In genomic region chr14:104826197-104826857, GRCh38 we compare ENCODE assay signal across 8 cellular contexts. TPM values are rescaled to one million over a fixed set of nuclear protein-coding genes. Genes with fewer than 3 reads are reported as not detected.
DNase-seq lines count a peak whose midpoint lies in the region; ATAC-seq and TF ChIP-seq lines count a peak whose summit lies in the region.

No MANE protein-coding gene starts in this region.

- TF ChIP-seq CTCF in A673 (conservative IDR thresholded peaks at IDR 0.05; ENCODE audit: low read depth, low read length): peak; percentile 56

- 2% methylated on average over 25 of the region's 54 CpGs for WGBS in mesenchymal stem cell

- BruUV-seq in A673 (replicated peaks; lab: Mats Ljungman, UMichigan): no TSS peak

- no peaks in the 10 kb centered on the region for H3K9me3 Mint-ChIP-seq in activated CD8-positive, alpha-beta T cell treated with anti-CD3 and anti-CD28 coated beads, Interleukin-2, amount 10 ng/mL, durations not matched to agents 7 days and 5 days (ENCODE audit: insufficient read depth)

- H2BK12ac ChIP-seq in mesenchymal stem cell (ENCODE audit: low read length in 2 of 2): peak overlapping the region in 1 of 2 experiments; percentile 15

- peak; percentile 73 for ATAC-seq in GM18861 (IDR thresholded peaks at IDR 0.05; ENCODE audit: unreplicated experiment)
- peak; percentile 74 for ATAC-seq in HG03520 (IDR thresholded peaks at IDR 0.05; ENCODE audit: unreplicated experiment)
- peak; percentile 92 for ATAC-seq in activated CD8-positive, alpha-beta T cell treated with anti-CD3 and anti-CD28 coated beads, Interleukin-2, amount 10 ng/mL, durations not matched to agents 7 days and 5 days

- POLR2A ChIA-PET in A673 (lab: Charles Lee; ENCODE audit: low non-redundant PET): no interaction called here
- POLR2A ChIA-PET in activated CD8-positive, alpha-beta T cell treated with anti-CD3 and anti-CD28 coated beads, Interleukin-2, amount 10 ng/mL, durations not matched to agents 7 days and 5 days (lab: Charles Lee): interaction anchor here (0.6 to 1.8 kb wide), 3 partner anchors 25 to 57 kb away, joined by 3 to 8 read pairs (median 4); partner anchors contain the start of gene ZBTB42

- H2BK120ac ChIP-seq in mesenchymal stem cell (ENCODE audit: low read depth, low read length): no peak overlapping the region

- H2BK15ac ChIP-seq in mesenchymal stem cell (ENCODE audit: low read depth, poor library complexity, severe bottlenecking): peak overlapping the region; percentile 65

- H3K4me1 ChIP-seq in A673 (ENCODE audit: insufficient read depth, low read length, poor library complexity, severe bottlenecking): peaks cover 7% of the 10 kb centered on the region
- H3K4me1 ChIP-seq in mesenchymal stem cell (ENCODE audit: control insufficient read depth, insufficient read depth, low read depth, low read length): peaks cover 21% of the 10 kb centered on the region

- H3K79me1 ChIP-seq in mesenchymal stem cell (replicated peaks; ENCODE audit: low read length, poor library complexity, severe bottlenecking): peaks cover 2% of the 10 kb centered on the region

- H2AFZ ChIP-seq in mesenchymal stem cell (ENCODE audit: low read depth, low read length): peak overlapping the region; percentile 80

- H3K4me2 ChIP-seq in mesenchymal stem cell (ENCODE audit: low read length, poor library complexity, severe bottlenecking): peak overlapping the region; percentile 97

- peak overlapping the region in 1 of 2 experiments; percentile 83 for H3K18ac ChIP-seq in mesenchymal stem cell (ENCODE audit: low read depth in 1 of 2, low read length in 2 of 2)

- intact Hi-C loops in A673 (cut with micrococcal nuclease; ENCODE audit: unreplicated experiment): loop anchor here (2.0 kb wide), 1 partner anchor 58 kb away; no protein-coding TSS in a partner anchor

- H3K4me3 Mint-ChIP-seq in activated CD8-positive, alpha-beta T cell treated with anti-CD3 and anti-CD28 coated beads, Interleukin-2, amount 10 ng/mL, durations not matched to agents 7 days and 5 days: peak overlapping the region; percentile 69

- H3K9ac ChIP-seq in mesenchymal stem cell (ENCODE audit: low read length): peak overlapping the region; percentile 78

- no peaks in the 10 kb centered on the region for H3K36me3 ChIP-seq in A673 (ENCODE audit: insufficient read depth, low read length, poor library complexity, severe bottlenecking)
- H3K36me3 ChIP-seq in mesenchymal stem cell (ENCODE audit: control insufficient read depth in 1 of 2, insufficient read depth in 2 of 2, low read depth in 1 of 2, low read length in 2 of 2): no peaks in the 10 kb centered on the region

- H3K9me3 ChIP-seq in A673 (ENCODE audit: low read depth, low read length, poor library complexity, severe bottlenecking) (no peaks in the 10 kb centered on the region), mesenchymal stem cell (ENCODE audit: control insufficient read depth, low read length) (peaks cover 4% of the 10 kb centered on the region)

- H3K27ac ChIP-seq in A673 (ENCODE audit: low read depth, low read length, poor library complexity, severe bottlenecking): no peak overlapping the region
- H3K27ac ChIP-seq in mesenchymal stem cell (ENCODE audit: low read length, poor library complexity, severe bottlenecking): no peak overlapping the region

- DNase-seq in A673 (ENCODE audit: low spot score): peak; percentile 90
- peak; percentile 36 for DNase-seq in NCI-H82 treated with DMSO at 0.1 percent for 48 hours (lab: John Stamatoyannopoulos, UW; ENCODE audit: unreplicated experiment)
- DNase-seq in activated CD8-positive, alpha-beta T cell treated with anti-CD3 and anti-CD28 coated beads, Interleukin-2, amount 10 ng/mL, durations not matched to agents 7 days and 5 days: peak; percentile 94
- peak; percentile 97 for DNase-seq in effector CD8-positive, alpha-beta T cell (lab: John Stamatoyannopoulos, UW)
- DNase-seq in mesenchymal stem cell: peak; percentile 80
- peak; percentile 87 for DNase-seq in stimulated activated CD8-positive, alpha-beta memory T cell treated with anti-CD3 and anti-CD28 coated beads, Interleukin-12 subunit alpha, Interleukin-12 subunit beta, amount 100 ng/mL, for 24 hours (ENCODE audit: extremely low read depth)

- no peaks in the 10 kb centered on the region for H3K27me3 ChIP-seq in A673 (replicated peaks; ENCODE audit: insufficient read depth, low read depth, low read length, poor library complexity)
- peaks cover 0 to 4% of the 10 kb centered on the region in 2 experiments for H3K27me3 ChIP-seq in mesenchymal stem cell (ENCODE audit: control insufficient read depth in 1 of 2, insufficient read depth in 1 of 2, low read length in 2 of 2)

- no peak overlapping the region for H2AK5ac ChIP-seq in mesenchymal stem cell (ENCODE audit: low read length, severe bottlenecking)

- H4K91ac ChIP-seq in mesenchymal stem cell (ENCODE audit: low read length): peak overlapping the region; percentile 81

- no peak overlapping the region for H3K14ac ChIP-seq in mesenchymal stem cell (ENCODE audit: low read length in 2 of 2)

- H4K8ac ChIP-seq in mesenchymal stem cell (ENCODE audit: low read length): peak overlapping the region; percentile 61

- no peak overlapping the region for H3K4ac ChIP-seq in mesenchymal stem cell (ENCODE audit: low read depth in 1 of 2, low read length in 2 of 2)

- CTCF ChIA-PET in A673 (lab: Charles Lee): interaction anchor here (0.6 to 1.0 kb wide), 4 partner anchors 16 to 375 kb away, joined by 3 to 5 read pairs (median 4); no protein-coding TSS in a partner anchor
- CTCF ChIA-PET in activated CD8-positive, alpha-beta T cell treated with anti-CD3 and anti-CD28 coated beads, Interleukin-2, amount 10 ng/mL, durations not matched to agents 7 days and 5 days (lab: Charles Lee): interaction anchor here (0.7 to 4.3 kb wide), 14 partner anchors 16 to 363 kb away, joined by 3 to 78 read pairs (median 5); partner anchors contain the start of genes SIVA1 and ZBTB42

- peaks cover 29% of the 10 kb centered on the region for H3K27me3 Mint-ChIP-seq in activated CD8-positive, alpha-beta T cell treated with anti-CD3 and anti-CD28 coated beads, Interleukin-2, amount 10 ng/mL, durations not matched to agents 7 days and 5 days (ENCODE audit: low read depth)

- H3K4me1 Mint-ChIP-seq in activated CD8-positive, alpha-beta T cell treated with anti-CD3 and anti-CD28 coated beads, Interleukin-2, amount 10 ng/mL, durations not matched to agents 7 days and 5 days (ENCODE audit: low read depth): peaks cover 16% of the 10 kb centered on the region

- no peak overlapping the region for H2BK5ac ChIP-seq in mesenchymal stem cell (ENCODE audit: low read depth, low read length, poor library complexity, severe bottlenecking)

- H3K36me3 Mint-ChIP-seq in activated CD8-positive, alpha-beta T cell treated with anti-CD3 and anti-CD28 coated beads, Interleukin-2, amount 10 ng/mL, durations not matched to agents 7 days and 5 days (ENCODE audit: low read depth): no peaks in the 10 kb centered on the region

- H3K23ac ChIP-seq in mesenchymal stem cell (ENCODE audit: low read length in 2 of 2): no peak overlapping the region

- peak overlapping the region; percentile 49 for H3K27ac Mint-ChIP-seq in activated CD8-positive, alpha-beta T cell treated with anti-CD3 and anti-CD28 coated beads, Interleukin-2, amount 10 ng/mL, durations not matched to agents 7 days and 5 days

- peak overlapping the region; percentile 55 for H3K4me3 ChIP-seq in A673 (ENCODE audit: low read depth, low read length, poor library complexity, severe bottlenecking)
- peak overlapping the region; percentile 63 to 86 for H3K4me3 ChIP-seq in mesenchymal stem cell (ENCODE audit: insufficient read depth in 1 of 2, low read depth in 1 of 2, low read length in 2 of 2)

RNA-seq across cellular contexts. Expression of gene ZBTB42, which starts 25.4 kb away (rescaled TPM):
- 1.4 and 2.1 TPM in 2 replicates for total RNA-seq in A673 (2021)
- 1 to 10 TPM; 5.3 TPM for total RNA-seq in activated CD8-positive, alpha-beta T cell treated with anti-CD3 and anti-CD28 coated beads, Interleukin-2, amount 10 ng/mL, durations not matched to agents 7 days and 5 days
- 1.8 TPM for polyA plus RNA-seq in mesenchymal stem cell (2013, experiment 1 of 2)
- polyA plus RNA-seq in mesenchymal stem cell (2013, experiment 2 of 2): 1.6 TPM

RNA-seq across cellular contexts. Expression of gene AKT1, which starts 30.8 kb away (rescaled TPM):
- total RNA-seq in A673 (2021): 123 and 142 TPM in 2 replicates
- total RNA-seq in activated CD8-positive, alpha-beta T cell treated with anti-CD3 and anti-CD28 coated beads, Interleukin-2, amount 10 ng/mL, durations not matched to agents 7 days and 5 days: 100 to 1,000 TPM; 217 to 222 TPM
- polyA plus RNA-seq in mesenchymal stem cell (2013, experiment 1 of 2): 106 TPM
- polyA plus RNA-seq in mesenchymal stem cell (2013, experiment 2 of 2): 108 TPM

RNA-seq across cellular contexts. Expression of gene CEP170B, which starts 38.7 kb away (rescaled TPM):
- 20.8 and 22.6 TPM in 2 replicates for total RNA-seq in A673 (2021)
- total RNA-seq in activated CD8-positive, alpha-beta T cell treated with anti-CD3 and anti-CD28 coated beads, Interleukin-2, amount 10 ng/mL, durations not matched to agents 7 days and 5 days: 1 to 10 TPM; 2.5 to 2.7 TPM
- 11.4 TPM for polyA plus RNA-seq in mesenchymal stem cell (2013, experiment 1 of 2)
- polyA plus RNA-seq in mesenchymal stem cell (2013, experiment 2 of 2): 11.1 TPM

Comparison
In these comparisons a context has a peak if more than half of its experiments do, and no peak if none do; other contexts are left out.
1. DNase-seq: peak in every context shown above with its lines; median percentile 97 in effector CD8-positive, alpha-beta T cell; 94 in activated CD8-positive, alpha-beta T cell treated with anti-CD3 and anti-CD28 coated beads, Interleukin-2, amount 10 ng/mL, durations not matched to agents 7 days and 5 days; 90 in A673; 87 in stimulated activated CD8-positive, alpha-beta memory T cell treated with anti-CD3 and anti-CD28 coated beads, Interleukin-12 subunit alpha, Interleukin-12 subunit beta, amount 100 ng/mL, for 24 hours; 80 in mesenchymal stem cell; 36 in NCI-H82 treated with DMSO at 0.1 percent for 48 hours.